In genomic region chr21:38813554-38813953, GRCh38 we compare ENCODE assay signal across 16 cellular contexts. TPM values are rescaled to one million over a fixed set of nuclear protein-coding genes. Genes with fewer than 3 reads are reported as not detected.
A peak's percentile ranks its signal among the peaks of the same experiment; 100 is the strongest.
DNase-seq lines count a peak whose midpoint lies in the region; ATAC-seq, FAIRE-seq and TF ChIP-seq lines count a peak whose summit lies in the region.
"Had no signal": no experiment of that assay in that cellular context is flagged by ENCODE, and none has a peak within 500 bp of the region (broad histone marks: within the 10 kb centered on the region; RNA-seq: fewer than 3 reads in every experiment).

No MANE protein-coding gene starts in this region.

- no peak for TF ChIP-seq POLR2A in spleen (IDR thresholded peaks at IDR 0.05)

- H3K4me1 ChIP-seq in hepatocyte (ENCODE audit: insufficient read depth) = peaks cover 25% of the 10 kb centered on the region
- peaks cover 5 to 87% (median 37%) of the 10 kb centered on the region in 6 donors for H3K4me1 ChIP-seq in spleen

- ATAC-seq in WTC11 (no peak), GM18867 (IDR thresholded peaks at IDR 0.05; ENCODE audit: unreplicated experiment) (no peak)

- H3K27ac Mint-ChIP-seq in WTC11 = peak overlapping the region; percentile 96
- H3K27ac Mint-ChIP-seq: T-helper 1 cell treated with Interleukin-12 subunit alpha and Interleukin-12 subunit beta and Interleukin-4 antibody, amounts not matched to agents 30 μg/mL and 1 μg/mL, for 36 hours had no signal

- H3K9me3 Mint-ChIP-seq in WTC11 = no peaks in the 10 kb centered on the region
- H3K9me3 Mint-ChIP-seq: T-helper 1 cell treated with Interleukin-12 subunit alpha and Interleukin-12 subunit beta and Interleukin-4 antibody, amounts not matched to agents 30 μg/mL and 1 μg/mL, for 36 hours had no signal

- H3K36me3 ChIP-seq in hepatocyte (replicated peaks; ENCODE audit: insufficient read depth, low read depth) (peaks cover 12% of the 10 kb centered on the region), spleen (peaks cover 8 to 95% (median 68%) of the 10 kb centered on the region in 6 donors)

- POLR2A ChIA-PET in WTC11 (lab: Charles Lee) = no interaction called here

- no peak for TF ChIP-seq CTCF in WTC11 (IDR thresholded peaks at IDR 0.05)
- TF ChIP-seq CTCF in hepatocyte (IDR thresholded peaks at IDR 0.05; ENCODE audit: poor library complexity) = no peak
- no peak for TF ChIP-seq CTCF in spleen (IDR thresholded peaks at IDR 0.05 in 8 of 11, conservative IDR thresholded peaks at IDR 0.05 in 3 of 11)
- TF ChIP-seq CTCF in D721Med (IDR thresholded peaks at IDR 0.05; ENCODE audit: insufficient read depth, missing control alignments) = no peak

- CTCF ChIA-PET in WTC11 (lab: Charles Lee) = no interaction called here

- WGBS in hepatocyte (ENCODE audit: low lambda C conversion rate, missing lambda C conversion rate) = 67% methylated on average over 8 of the region's 8 CpGs
- 70 to 84% (median 77%) methylated on average over 8 of the region's 8 CpGs for WGBS in spleen, 5 donors

- no peak overlapping the region for H2AFZ ChIP-seq in hepatocyte

- H4K20me1 ChIP-seq in hepatocyte (ENCODE audit: insufficient read depth, poor library complexity, severe bottlenecking) = peaks cover 42% of the 10 kb centered on the region

- peak overlapping the region; percentile 8; the same call in 1 of the 2 replicates for H3K4me3 Mint-ChIP-seq in WTC11
- H3K4me3 Mint-ChIP-seq: CD14-positive monocyte; T-helper 1 cell treated with Interleukin-12 subunit alpha and Interleukin-12 subunit beta and Interleukin-4 antibody, amounts not matched to agents 30 μg/mL and 1 μg/mL, for 36 hours had no signal

- H3K27me3 ChIP-seq in hepatocyte (no peaks in the 10 kb centered on the region), spleen (replicated peaks in 1 of 7) (no peaks in the 10 kb centered on the region)
- H3K27me3 ChIP-seq: adrenal gland had no signal

- H3K9me3 ChIP-seq in hepatocyte (ENCODE audit: low read depth) (no peaks in the 10 kb centered on the region), spleen (no peaks in the 10 kb centered on the region)
- H3K9me3 ChIP-seq: adrenal gland, prostate gland had no signal

- H3K36me3 Mint-ChIP-seq in WTC11 = peaks cover 70% of the 10 kb centered on the region

- no peaks in the 10 kb centered on the region for H3K27me3 Mint-ChIP-seq in WTC11 (ENCODE audit: low read depth)

- intact Hi-C loops in spleen (cut with DNase I; ENCODE audit: low total_unique reads) = no loop called here

- H3K27ac ChIP-seq in hepatocyte (peak overlapping the region; percentile 6), spleen (peak overlapping the region; percentile 22 to 99 (median 98))

- in situ Hi-C loops in ACHN (cut with HindIII; ENCODE audit: low pct_ligation_motif_present, low pct_unique_long_range_greater_than_20kb, low sequenced_read_pairs) = no loop called here

- peaks cover 76% of the 10 kb centered on the region for H3K79me2 ChIP-seq in hepatocyte

- no peak overlapping the region for H3K4me2 ChIP-seq in hepatocyte

- DNase-seq in NCI-H1417 (lab: John Stamatoyannopoulos, UW) (peak; percentile 58 to 91 (median 88)), WTC11 (ENCODE audit: low spot score) (no peak), hepatocyte (ENCODE audit: low spot score) (no peak), spleen (no peak), NCI-H2171 (lab: John Stamatoyannopoulos, UW) (no peak), D721Med (ENCODE audit: insufficient read length, low spot score) (no peak), ACHN (no peak)
- DNase-seq: activated T-cell treated with anti-CD3 and anti-CD28 coated beads, Interleukin-2, amount 50 U/mL, for 1 hour; adrenal gland; NCI-H1092 had no signal

- H3K4me3 ChIP-seq in hepatocyte (no peak overlapping the region), spleen (peak overlapping the region in 5 of 8 donors; percentile 5 to 90 (median 73))
- H3K4me3 ChIP-seq: adrenal gland, prostate gland had no signal

- H3K9me2 ChIP-seq in hepatocyte (replicated peaks; ENCODE audit: insufficient read depth) = no peaks in the 10 kb centered on the region

- peaks cover 60% of the 10 kb centered on the region for H3K4me1 Mint-ChIP-seq in WTC11

- FAIRE-seq in D721Med (lab: Jason Lieb, UNC) = no peak
- FAIRE-seq: colon, GM12892 had no signal

TF ChIP-seq in WTC11, 78 proteins besides CTCF, POLR2A, EP300 and RAD21:
- TF ChIP-seq ELF4 (CRISPR knock-in tag; IDR thresholded peaks at IDR 0.05; ENCODE audit: low read depth) (no peak), USF1 (CRISPR knock-in tag; IDR thresholded peaks at IDR 0.05) (no peak), OVOL2 (CRISPR knock-in tag; IDR thresholded peaks at IDR 0.05; ENCODE audit: borderline replicate concordance) (no peak), HMGA2 (CRISPR knock-in tag; IDR thresholded peaks at IDR 0.05) (no peak), NR3C1 (CRISPR knock-in tag; conservative IDR thresholded peaks at IDR 0.05; ENCODE audit: low read depth) (no peak), TEAD1 (CRISPR knock-in tag; IDR thresholded peaks at IDR 0.05) (no peak), E2F5 (CRISPR knock-in tag; IDR thresholded peaks at IDR 0.05) (no peak), ZNF232 (CRISPR knock-in tag; IDR thresholded peaks at IDR 0.05) (no peak), PRRX2 (CRISPR knock-in tag; IDR thresholded peaks at IDR 0.05) (no peak), ZNF425 (CRISPR knock-in tag; conservative IDR thresholded peaks at IDR 0.05) (no peak), AR (CRISPR knock-in tag; IDR thresholded peaks at IDR 0.05) (no peak)
TF ChIP-seq in WTC11: peak in this region for 0.

RNA-seq across cellular contexts. Expression of gene ETS2, which starts 7.8 kb away (rescaled TPM):
- total RNA-seq in WTC11 (2021) (45.0 to 56.4 TPM (median 48.3 TPM) in 3 replicates), hepatocyte (91.9 and 95.1 TPM in 2 replicates), spleen (100 to 1,000 TPM; 287 to 590 (median 388) TPM)
- polyA plus RNA-seq in hepatocyte (104 and 106 TPM in 2 replicates), spleen (100 to 1,000 TPM in 1 of 3 donors, 10 to 100 TPM in 2; 44.4 to 113 (median 44.6) TPM)

Comparison
In these comparisons a context has a peak if more than half of its experiments do, and no peak if none do; other contexts are left out.
1. DNase-seq: peak in NCI-H1417 (3 of 3); none in WTC11 (single experiment), hepatocyte (single experiment), spleen (single experiment), NCI-H2171 (single experiment), D721Med (single experiment) and ACHN (single experiment).